Comparison of ENCODE assay signal across 13 cellular contexts in genomic region chr1:206698990-206699586, GRCh38. TPM values are rescaled to one million over a fixed set of nuclear protein-coding genes. Genes with fewer than 3 reads are reported as not detected.
DNase-seq lines count a peak whose midpoint lies in the region; TF ChIP-seq lines count a peak whose summit lies in the region.
"Had no signal": no experiment of that assay in that cellular context is flagged by ENCODE, and none has a peak within 500 bp of the region (broad histone marks: within the 10 kb centered on the region; RNA-seq: fewer than 3 reads in every experiment).

No MANE protein-coding gene starts in this region.

- no peak overlapping the region for H3K4me3 Mint-ChIP-seq in activated naive CD4-positive, alpha-beta T cell treated with anti-CD3 and anti-CD28 coated beads, Interleukin-2, amount 50 U/mL, for 24 hours
- H3K4me3 Mint-ChIP-seq in activated naive CD4-positive, alpha-beta T cell treated with anti-CD3 and anti-CD28 coated beads for 36 hours, result no peak overlapping the region
- H3K4me3 Mint-ChIP-seq in immature natural killer cell, result peak overlapping the region in 3 of 5 donors; percentile 38 to 48 (median 41)

- peaks cover 4% of the 10 kb centered on the region for H3K4me1 ChIP-seq in colonic mucosa

- CTCF ChIA-PET in activated naive CD4-positive, alpha-beta T cell treated with anti-CD3 and anti-CD28 coated beads for 36 hours (lab: Charles Lee), result interaction anchor here (1.2 to 1.6 kb wide), 2 partner anchors 35 to 110 kb away, joined by 3 to 6 read pairs; no protein-coding TSS in a partner anchor

- no peaks in the 10 kb centered on the region for H3K27me3 ChIP-seq in colonic mucosa

- no peak overlapping the region for H3K4me3 ChIP-seq in colonic mucosa

- H3K36me3 Mint-ChIP-seq in activated naive CD4-positive, alpha-beta T cell treated with anti-CD3 and anti-CD28 coated beads, Interleukin-2, amount 50 U/mL, for 24 hours, result peaks cover 6% of the 10 kb centered on the region
- H3K36me3 Mint-ChIP-seq in activated naive CD4-positive, alpha-beta T cell treated with anti-CD3 and anti-CD28 coated beads for 36 hours (ENCODE audit: low read depth), result peaks cover 20% of the 10 kb centered on the region
- peaks cover 0 to 11% (median 0%) of the 10 kb centered on the region in 3 donors for H3K36me3 Mint-ChIP-seq in immature natural killer cell

- no peak overlapping the region for H3K9ac ChIP-seq in colonic mucosa (ENCODE audit: low read depth in 2 of 2, low read length in 2 of 2)

- no peak for TF ChIP-seq CTCF in colonic mucosa (IDR thresholded peaks at IDR 0.05)

- no peak for DNase-seq in activated naive CD4-positive, alpha-beta T cell treated with anti-CD3 and anti-CD28 coated beads for 36 hours
- DNase-seq in SKM-1 treated with dmso at 0.1 percent for 144 hours (lab: John Stamatoyannopoulos, UW; ENCODE audit: unreplicated experiment), result peak; percentile 69
- no peak for DNase-seq in immature natural killer cell
- no peak for DNase-seq in substantia nigra (lab: John Stamatoyannopoulos, UW)
- no peak for DNase-seq in NCI-H2227 treated with DMSO at 0.1 percent for 48 hours (lab: John Stamatoyannopoulos, UW)
- DNase-seq in activated gamma-delta T cell (lab: John Stamatoyannopoulos, UW), result no peak
- DNase-seq in colonic mucosa, result no peak
- DNase-seq: activated CD4-positive, alpha-beta T cell treated with anti-CD3 and anti-CD28 coated beads, Interleukin-2, amount 50 U/mL, for 48 hours; activated naive CD4-positive, alpha-beta T cell treated with Interleukin-2 at 50 U/mL for 16 hours; NCI-H2029 treated with DMSO at 0.1 percent for 48 hours; NK-92 treated with Interleukin-12 subunit alpha and Interleukin-12 subunit beta, amount 100 ng/mL, for 24 hours; small intestine had no signal

- H3K27ac ChIP-seq in substantia nigra (ENCODE audit: low read depth, low read length, poor library complexity, severe bottlenecking) (peak overlapping the region; percentile 0), colonic mucosa (no peak overlapping the region)

- intact Hi-C loops in activated naive CD4-positive, alpha-beta T cell treated with anti-CD3 and anti-CD28 coated beads for 36 hours (cut with micrococcal nuclease), result no loop called here
- intact Hi-C loops in colonic mucosa (cut with DNase I), result no loop called here

- H3K36me3 ChIP-seq in colonic mucosa, result no peaks in the 10 kb centered on the region

- H3K27ac Mint-ChIP-seq in activated naive CD4-positive, alpha-beta T cell treated with anti-CD3 and anti-CD28 coated beads, Interleukin-2, amount 50 U/mL, for 24 hours, result peak overlapping the region; percentile 80
- H3K27ac Mint-ChIP-seq in activated naive CD4-positive, alpha-beta T cell treated with anti-CD3 and anti-CD28 coated beads for 36 hours, result no peak overlapping the region
- peak overlapping the region; percentile 12 to 85 (median 60) for H3K27ac Mint-ChIP-seq in immature natural killer cell

- H3K4me1 Mint-ChIP-seq in activated naive CD4-positive, alpha-beta T cell treated with anti-CD3 and anti-CD28 coated beads, Interleukin-2, amount 50 U/mL, for 24 hours, result peaks cover 85% of the 10 kb centered on the region
- H3K4me1 Mint-ChIP-seq in activated naive CD4-positive, alpha-beta T cell treated with anti-CD3 and anti-CD28 coated beads for 36 hours (ENCODE audit: low read depth), result peaks cover 64% of the 10 kb centered on the region
- peaks cover 91 to 97% of the 10 kb centered on the region in 2 donors for H3K4me1 Mint-ChIP-seq in immature natural killer cell

- no peaks in the 10 kb centered on the region for H3K9me3 ChIP-seq in colonic mucosa

- H3K27me3 Mint-ChIP-seq in activated naive CD4-positive, alpha-beta T cell treated with anti-CD3 and anti-CD28 coated beads, Interleukin-2, amount 50 U/mL, for 24 hours, result no peaks in the 10 kb centered on the region
- H3K27me3 Mint-ChIP-seq in activated naive CD4-positive, alpha-beta T cell treated with anti-CD3 and anti-CD28 coated beads for 36 hours (ENCODE audit: low read depth), result no peaks in the 10 kb centered on the region
- peaks cover 3 to 11% (median 9%) of the 10 kb centered on the region in 3 donors for H3K27me3 Mint-ChIP-seq in immature natural killer cell (ENCODE audit: low read depth in 3 of 3)

- H3K9me3 Mint-ChIP-seq in activated naive CD4-positive, alpha-beta T cell treated with anti-CD3 and anti-CD28 coated beads, Interleukin-2, amount 50 U/mL, for 24 hours, result no peaks in the 10 kb centered on the region
- no peaks in the 10 kb centered on the region for H3K9me3 Mint-ChIP-seq in activated naive CD4-positive, alpha-beta T cell treated with anti-CD3 and anti-CD28 coated beads for 36 hours
- H3K9me3 Mint-ChIP-seq in immature natural killer cell, result no peaks in the 10 kb centered on the region

RNA-seq across cellular contexts. Expression of gene MAPKAPK2, which starts 14.4 kb away (rescaled TPM):
- total RNA-seq in activated naive CD4-positive, alpha-beta T cell treated with anti-CD3 and anti-CD28 coated beads for 36 hours, result 10 to 100 TPM; 83.4 to 85.3 TPM
- polyA plus RNA-seq in immature natural killer cell, result 1 to 10 TPM; 3.5 to 7.2 (median 4.1) TPM
- 10 to 100 TPM; 61.4 to 71.1 TPM for total RNA-seq in colonic mucosa

Comparison
In these comparisons a context has a peak if more than half of its experiments do, and no peak if none do; other contexts are left out.
1. H3K4me3 Mint-ChIP-seq: peak in immature natural killer cell (3 of 5); none in activated naive CD4-positive, alpha-beta T cell treated with anti-CD3 and anti-CD28 coated beads, Interleukin-2, amount 50 U/mL, for 24 hours (single experiment) and activated naive CD4-positive, alpha-beta T cell treated with anti-CD3 and anti-CD28 coated beads for 36 hours (single experiment).